8 cellular contexts compared by ENCODE assay signal in genomic region chr13:110509971-110510786, GRCh38. TPM values are rescaled to one million over a fixed set of nuclear protein-coding genes. Genes with fewer than 3 reads are reported as not detected.
DNase-seq lines count a peak whose midpoint lies in the region; ATAC-seq and TF ChIP-seq lines count a peak whose summit lies in the region.

No MANE protein-coding gene starts in this region.

- H3K27ac ChIP-seq in CD8-positive, alpha-beta memory T cell (ENCODE audit: low read depth, low read length) = peak overlapping the region; percentile 51
- peak overlapping the region; percentile 36 to 97 (median 86) for H3K27ac ChIP-seq in heart left ventricle
- H3K27ac ChIP-seq in breast epithelium = no peak overlapping the region

- H3K27me3 ChIP-seq in CD8-positive, alpha-beta memory T cell (ENCODE audit: insufficient read depth, low read length, poor library complexity, severe bottlenecking) = no peaks in the 10 kb centered on the region
- H3K27me3 ChIP-seq in heart left ventricle (no peaks in the 10 kb centered on the region), breast epithelium (no peaks in the 10 kb centered on the region)

- no peaks in the 10 kb centered on the region for H3K4me1 ChIP-seq in CD8-positive, alpha-beta memory T cell (ENCODE audit: insufficient read depth, low read length)
- peaks cover 0 to 53% (median 28%) of the 10 kb centered on the region in 12 donors for H3K4me1 ChIP-seq in heart left ventricle
- H3K4me1 ChIP-seq in breast epithelium = peaks cover 0 to 3% of the 10 kb centered on the region in 2 donors

- TF ChIP-seq CTCF in NB4 (IDR thresholded peaks at IDR 0.05; ENCODE audit: low read depth, low read length) = no peak
- no peak for TF ChIP-seq CTCF in heart left ventricle (IDR thresholded peaks at IDR 0.05)
- no peak for TF ChIP-seq CTCF in breast epithelium (IDR thresholded peaks at IDR 0.05)

- intact Hi-C loops in heart left ventricle (cut with DNase I) = loop anchor here in 6 of 10 donors (5.0 to 10.0 kb wide), 3 partner anchors 47 to 55 kb away; partner anchors contain the start of gene RAB20 (in 5 of the 6)
- intact Hi-C loops in posterior vena cava (cut with DNase I) = loop anchor here in 1 of 2 donors (5.0 kb wide), 1 partner anchor 52 kb away; the partner anchor contains the start of gene RAB20
- intact Hi-C loops in breast epithelium (cut with DNase I; ENCODE audit: low total_unique reads) = no loop called here

- H3K27me3 Mint-ChIP-seq in CD8-positive, alpha-beta memory T cell = peaks cover 0 to 6% of the 10 kb centered on the region in 2 donors
- H3K27me3 Mint-ChIP-seq in activated T-helper 17 cell treated with anti-CD3 and anti-CD28 coated beads, Interleukin-2, amount 50 U/mL, for 72 hours = peaks cover 4% of the 10 kb centered on the region

- peaks cover 0 to 2% (median 0%) of the 10 kb centered on the region in 5 donors for H3K9me3 Mint-ChIP-seq in CD8-positive, alpha-beta memory T cell
- no peaks in the 10 kb centered on the region for H3K9me3 Mint-ChIP-seq in activated T-helper 17 cell treated with anti-CD3 and anti-CD28 coated beads, Interleukin-2, amount 50 U/mL, for 72 hours

- ATAC-seq in GM21526 (IDR thresholded peaks at IDR 0.05; ENCODE audit: low FRiP score, unreplicated experiment) (peak; percentile 56), heart left ventricle (peak in 3 of 4 donors; percentile 13 to 24 (median 20))
- no peak for ATAC-seq in activated T-helper 17 cell treated with anti-CD3 and anti-CD28 coated beads, Interleukin-2, amount 50 U/mL, for 72 hours (replicated peaks)

- H3K4me3 Mint-ChIP-seq in CD8-positive, alpha-beta memory T cell = peak overlapping the region in 1 of 7 donors; percentile 13
- no peak overlapping the region for H3K4me3 Mint-ChIP-seq in activated T-helper 17 cell treated with anti-CD3 and anti-CD28 coated beads, Interleukin-2, amount 50 U/mL, for 72 hours

- POLR2A ChIA-PET in CD8-positive, alpha-beta memory T cell (lab: Charles Lee) = no interaction called here

- no peak overlapping the region for H3K4me3 ChIP-seq in CD8-positive, alpha-beta memory T cell (ENCODE audit: low read length)
- H3K4me3 ChIP-seq in NB4 (ENCODE audit: low read depth, low read length) = peak overlapping the region; percentile 39
- no peak overlapping the region for H3K4me3 ChIP-seq in heart left ventricle
- no peak overlapping the region for H3K4me3 ChIP-seq in breast epithelium

- no peaks in the 10 kb centered on the region for H3K36me3 ChIP-seq in CD8-positive, alpha-beta memory T cell (ENCODE audit: insufficient read depth, low read length)
- H3K36me3 ChIP-seq in heart left ventricle (peaks cover 0 to 93% (median 81%) of the 10 kb centered on the region in 9 donors), breast epithelium (no peaks in the 10 kb centered on the region)

- H3K9me3 ChIP-seq in CD8-positive, alpha-beta memory T cell (ENCODE audit: low read length) = no peaks in the 10 kb centered on the region
- H3K9me3 ChIP-seq in heart left ventricle (no peaks in the 10 kb centered on the region), breast epithelium (no peaks in the 10 kb centered on the region)

- no peak for DNase-seq in CD8-positive, alpha-beta memory T cell
- DNase-seq in NB4 (ENCODE audit: low read depth) (peak; percentile 97), heart left ventricle (peak in 4 of 5 donors; percentile 47 to 68 (median 64)), posterior vena cava (ENCODE audit: low spot score) (no peak), breast epithelium (ENCODE audit: low spot score in 2 of 2) (no peak), NCI-H1436 (lab: John Stamatoyannopoulos, UW) (no peak)

- CTCF ChIA-PET in CD8-positive, alpha-beta memory T cell (lab: Charles Lee) = no interaction called here

- H3K36me3 Mint-ChIP-seq in CD8-positive, alpha-beta memory T cell = no peaks in the 10 kb centered on the region
- no peaks in the 10 kb centered on the region for H3K36me3 Mint-ChIP-seq in activated T-helper 17 cell treated with anti-CD3 and anti-CD28 coated beads, Interleukin-2, amount 50 U/mL, for 72 hours (ENCODE audit: low read depth)

- 29 to 41% (median 38%) methylated on average over 17 to 18 of the region's 18 CpGs for WGBS in heart left ventricle, 4 donors

- TF ChIP-seq POLR2A in NB4 (IDR thresholded peaks at IDR 0.05; ENCODE audit: extremely low read depth, insufficient read length) = peak; percentile 42
- no peak for TF ChIP-seq POLR2A in heart left ventricle (IDR thresholded peaks at IDR 0.05)
- no peak for TF ChIP-seq POLR2A in breast epithelium (IDR thresholded peaks at IDR 0.05)

- H3K4me1 Mint-ChIP-seq in CD8-positive, alpha-beta memory T cell = no peaks in the 10 kb centered on the region
- peaks cover 3% of the 10 kb centered on the region for H3K4me1 Mint-ChIP-seq in activated T-helper 17 cell treated with anti-CD3 and anti-CD28 coated beads, Interleukin-2, amount 50 U/mL, for 72 hours

- no peak overlapping the region for H3K27ac Mint-ChIP-seq in CD8-positive, alpha-beta memory T cell
- no peak overlapping the region for H3K27ac Mint-ChIP-seq in activated T-helper 17 cell treated with anti-CD3 and anti-CD28 coated beads, Interleukin-2, amount 50 U/mL, for 72 hours

RNA-seq across cellular contexts. Expression of gene RAB20, which starts 51.3 kb away (rescaled TPM):
- 1 to 10 TPM in 1 of 2 experiments, under 1 TPM in 1; 0.84 to 1.2 TPM for total RNA-seq in CD8-positive, alpha-beta memory T cell
- polyA plus RNA-seq in CD8-positive, alpha-beta memory T cell = 2.7 TPM
- total RNA-seq in heart left ventricle (10 to 100 TPM in 8 of 9 donors, 1 to 10 TPM in 1; 5.5 to 30.2 (median 13.7) TPM), posterior vena cava (10 to 100 TPM in 1 of 2 donors, 1 to 10 TPM in 1; 8.5 to 11.9 TPM), breast epithelium (10 to 100 TPM; 25.8 to 33.4 (median 30.0) TPM)
- 10 to 100 TPM in 1 of 2 donors, 1 to 10 TPM in 1; 7.4 to 17.3 TPM for polyA plus RNA-seq in heart left ventricle
- 1 to 10 TPM; 2.4 to 3.7 TPM for total RNA-seq in activated T-helper 17 cell treated with anti-CD3 and anti-CD28 coated beads, Interleukin-2, amount 50 U/mL, for 72 hours

Comparison
In these comparisons a context has a peak if more than half of its experiments do, and no peak if none do; other contexts are left out.
1. DNase-seq: peak in NB4 (single experiment) and heart left ventricle (4 of 5); none in CD8-positive, alpha-beta memory T cell (0 of 5), posterior vena cava (single experiment), breast epithelium (0 of 2) and NCI-H1436 (single experiment).
2. H3K27ac ChIP-seq: peak in CD8-positive, alpha-beta memory T cell (single experiment) and heart left ventricle (12 of 12); none in breast epithelium (0 of 2).